ENCODE assay signal across 1 cellular context in the genomic region with DNA sequence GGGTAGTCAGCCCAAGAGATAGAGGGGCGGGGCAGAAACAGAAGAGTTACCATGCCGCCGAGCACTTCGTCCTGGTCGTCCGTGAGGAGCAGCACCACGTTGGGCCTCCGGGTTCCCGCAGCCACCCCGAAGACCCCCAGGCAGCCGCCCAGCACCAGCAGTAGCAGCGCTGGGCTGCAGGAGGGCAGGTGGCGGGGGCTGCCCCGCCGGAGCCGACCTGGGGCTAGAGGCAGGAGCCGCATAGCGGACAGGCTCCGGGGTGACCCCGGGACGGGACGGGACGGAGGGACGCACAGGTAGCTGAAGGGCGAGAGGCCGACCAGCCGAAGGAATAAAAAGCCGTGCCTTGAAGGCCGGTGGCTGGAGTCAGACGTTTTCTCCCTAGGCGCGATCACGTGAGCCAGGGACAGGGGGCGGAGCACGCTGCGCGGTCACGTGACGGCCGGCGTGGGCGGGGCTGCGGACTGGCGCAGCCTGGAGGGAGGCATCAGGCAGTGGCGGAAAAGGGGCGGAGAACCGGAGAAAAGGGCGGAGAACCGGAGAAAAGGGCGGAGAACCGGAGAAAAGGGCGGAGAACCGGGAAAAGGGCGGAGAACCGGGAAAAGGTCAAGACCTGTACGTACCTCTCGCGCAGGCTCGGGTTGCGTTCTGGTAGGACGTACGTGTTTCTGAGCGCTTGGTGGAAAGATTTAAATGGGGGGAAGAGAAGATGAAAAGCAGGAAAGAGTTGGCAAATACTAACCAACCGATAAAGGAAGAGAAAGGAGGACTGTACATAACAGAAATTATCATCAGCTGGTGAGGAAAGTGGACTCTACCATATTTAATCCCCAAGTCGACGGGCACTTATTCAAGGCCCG.
A peak's percentile ranks its signal among the peaks of the same experiment; 100 is the strongest.
TF ChIP-seq lines count a peak whose summit lies in the region.

Gene GNS, minus strand, starts transcription at position 372 of the 860 bp plus-strand sequence. Its CDS starts 130 bp downstream, at position 242.

TF ChIP-seq in K562, 482 proteins besides CTCF, POLR2A, EP300 and RAD21 (continued from another document and continues in another):
- TF ChIP-seq ZBTB26 (CRISPR knock-in tag; IDR thresholded peaks at IDR 0.05) (no peak), GABPB2 (CRISPR knock-in tag; conservative IDR thresholded peaks at IDR 0.05) (no peak), TRIM25 (IDR thresholded peaks at IDR 0.05; ENCODE audit: borderline replicate concordance) (no peak), MEF2A (IDR thresholded peaks at IDR 0.05; ENCODE audit: control insufficient read depth, low read depth, low read length) (no peak), SMAD4 (CRISPR knock-in tag; conservative IDR thresholded peaks at IDR 0.05) (peak; percentile 56; the same call in 1 of the 2 replicates), ZNF785 (CRISPR knock-in tag; IDR thresholded peaks at IDR 0.05) (no peak), ZNF431 (CRISPR knock-in tag; IDR thresholded peaks at IDR 0.05) (no peak), E2F6 (IDR thresholded peaks at IDR 0.05; ENCODE audit: borderline replicate concordance in 1 of 2, extremely low read depth in 1 of 2, insufficient read depth in 1 of 2, insufficient read length in 1 of 2, low read depth in 1 of 2, low read length in 1 of 2, poor library complexity in 1 of 2, severe bottlenecking in 1 of 2) (peak; percentile 26 to 49), KLF10 (CRISPR knock-in tag; IDR thresholded peaks at IDR 0.05) (no peak), MBD2 (IDR thresholded peaks at IDR 0.05; ENCODE audit: borderline replicate concordance, low read depth) (0 out of 2 replicates have a peak, but pooled peaks have one; percentile 38), THRAP3 (IDR thresholded peaks at IDR 0.05; ENCODE audit: borderline replicate concordance) (no peak; the same call in 1 of the 2 replicates), ZNF586 (CRISPR knock-in tag; conservative IDR thresholded peaks at IDR 0.05) (no peak), LARP7 (IDR thresholded peaks at IDR 0.05) (no peak), RREB1 (CRISPR knock-in tag; IDR thresholded peaks at IDR 0.05) (no peak), TEAD1 (CRISPR knock-in tag; IDR thresholded peaks at IDR 0.05) (no peak), NUFIP1 (IDR thresholded peaks at IDR 0.05; ENCODE audit: partially characterized antibody) (no peak), KAT8 (IDR thresholded peaks at IDR 0.05; ENCODE audit: low read depth) (no peak), STAG1 (CRISPR knock-in tag; IDR thresholded peaks at IDR 0.05; ENCODE audit: borderline replicate concordance) (no peak), ZSCAN29 (IDR thresholded peaks at IDR 0.05) (no peak), SMARCA4 (IDR thresholded peaks at IDR 0.05) (peak; percentile 49), TAF15 (IDR thresholded peaks at IDR 0.05; ENCODE audit: low read depth, low read length) (no peak), TFAP4 (CRISPR knock-in tag; IDR thresholded peaks at IDR 0.05; ENCODE audit: borderline replicate concordance) (peak; percentile 79; the same call in 1 of the 2 replicates), SNIP1 (IDR thresholded peaks at IDR 0.05; ENCODE audit: low read depth) (no peak), REST (CRISPR knock-in tag; IDR thresholded peaks at IDR 0.05; ENCODE audit: low read depth) (no peak), MAFK (IDR thresholded peaks at IDR 0.05; ENCODE audit: low read length) (no peak), SMC3 (conservative IDR thresholded peaks at IDR 0.05; ENCODE audit: insufficient read depth, low read depth, low read length) (no peak), ZBTB17 (CRISPR knock-in tag; IDR thresholded peaks at IDR 0.05) (0 out of 2 replicates have a peak, but pooled peaks have one; percentile 11), ELF2 (CRISPR knock-in tag; IDR thresholded peaks at IDR 0.05) (peak; percentile 53; the same call in 1 of the 2 replicates), RFX5 (IDR thresholded peaks at IDR 0.05; ENCODE audit: low read depth, low read length) (no peak), EGR1 (conservative IDR thresholded peaks at IDR 0.05) (peak; percentile 96), ZNF551 (CRISPR knock-in tag; IDR thresholded peaks at IDR 0.05) (no peak), HNRNPK (IDR thresholded peaks at IDR 0.05; ENCODE audit: low read depth, low read length, poor library complexity, severe bottlenecking) (no peak)
- TF ChIP-seq, protein P1, sequence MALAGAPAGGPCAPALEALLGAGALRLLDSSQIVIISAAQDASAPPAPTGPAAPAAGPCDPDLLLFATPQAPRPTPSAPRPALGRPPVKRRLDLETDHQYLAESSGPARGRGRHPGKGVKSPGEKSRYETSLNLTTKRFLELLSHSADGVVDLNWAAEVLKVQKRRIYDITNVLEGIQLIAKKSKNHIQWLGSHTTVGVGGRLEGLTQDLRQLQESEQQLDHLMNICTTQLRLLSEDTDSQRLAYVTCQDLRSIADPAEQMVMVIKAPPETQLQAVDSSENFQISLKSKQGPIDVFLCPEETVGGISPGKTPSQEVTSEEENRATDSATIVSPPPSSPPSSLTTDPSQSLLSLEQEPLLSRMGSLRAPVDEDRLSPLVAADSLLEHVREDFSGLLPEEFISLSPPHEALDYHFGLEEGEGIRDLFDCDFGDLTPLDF (CRISPR knock-in tag; IDR thresholded peaks at IDR 0.05) = no peak
- TF ChIP-seq, protein P2, sequence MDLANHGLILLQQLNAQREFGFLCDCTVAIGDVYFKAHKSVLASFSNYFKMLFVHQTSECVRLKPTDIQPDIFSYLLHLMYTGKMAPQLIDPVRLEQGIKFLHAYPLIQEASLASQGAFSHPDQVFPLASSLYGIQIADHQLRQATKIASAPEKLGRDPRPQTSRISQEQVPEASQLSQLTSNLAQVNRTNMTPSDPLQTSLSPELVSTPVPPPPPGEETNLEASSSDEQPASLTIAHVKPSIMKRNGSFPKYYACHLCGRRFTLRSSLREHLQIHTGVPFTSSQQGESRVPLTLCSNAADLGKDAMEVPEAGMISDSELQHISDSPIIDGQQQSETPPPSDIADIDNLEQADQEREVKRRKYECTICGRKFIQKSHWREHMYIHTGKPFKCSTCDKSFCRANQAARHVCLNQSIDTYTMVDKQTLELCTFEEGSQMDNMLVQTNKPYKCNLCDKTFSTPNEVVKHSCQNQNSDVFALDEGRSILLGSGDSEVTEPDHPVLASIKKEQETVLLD (IDR thresholded peaks at IDR 0.05) = peak; percentile 98
- TF ChIP-seq, protein P3, sequence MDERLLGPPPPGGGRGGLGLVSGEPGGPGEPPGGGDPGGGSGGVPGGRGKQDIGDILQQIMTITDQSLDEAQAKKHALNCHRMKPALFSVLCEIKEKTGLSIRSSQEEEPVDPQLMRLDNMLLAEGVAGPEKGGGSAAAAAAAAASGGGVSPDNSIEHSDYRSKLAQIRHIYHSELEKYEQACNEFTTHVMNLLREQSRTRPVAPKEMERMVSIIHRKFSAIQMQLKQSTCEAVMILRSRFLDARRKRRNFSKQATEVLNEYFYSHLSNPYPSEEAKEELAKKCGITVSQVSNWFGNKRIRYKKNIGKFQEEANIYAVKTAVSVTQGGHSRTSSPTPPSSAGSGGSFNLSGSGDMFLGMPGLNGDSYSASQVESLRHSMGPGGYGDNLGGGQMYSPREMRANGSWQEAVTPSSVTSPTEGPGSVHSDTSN (CRISPR knock-in tag; IDR thresholded peaks at IDR 0.05; ENCODE audit: low read depth) = no peak
- TF ChIP-seq, protein P3 (tag; conservative IDR thresholded peaks at IDR 0.05; ENCODE audit: low read depth) = no peak
